In genomic region chr1:24928631-24929090, GRCh38 we compare ENCODE assay signal across 9 cellular contexts. TPM values are rescaled to one million over a fixed set of nuclear protein-coding genes. Genes with fewer than 3 reads are reported as not detected.
DNase-seq lines count a peak whose midpoint lies in the region; ATAC-seq, FAIRE-seq and TF ChIP-seq lines count a peak whose summit lies in the region.
"Had no signal": no experiment of that assay in that cellular context is flagged by ENCODE, and none has a peak within 500 bp of the region (broad histone marks: within the 10 kb centered on the region; RNA-seq: fewer than 3 reads in every experiment).

No MANE protein-coding gene starts in this region.

- peak overlapping the region; percentile 97 for H3K4me3 Mint-ChIP-seq in activated T-cell treated with anti-CD3 and anti-CD28 coated beads, Interleukin-2, amount 50 U/mL, for 4 hours

- no peaks in the 10 kb centered on the region for H3K9me3 Mint-ChIP-seq in activated T-cell treated with anti-CD3 and anti-CD28 coated beads, Interleukin-2, amount 50 U/mL, for 4 hours

- H3K27me3 Mint-ChIP-seq in activated T-cell treated with anti-CD3 and anti-CD28 coated beads, Interleukin-2, amount 50 U/mL, for 4 hours (ENCODE audit: low read depth): no peaks in the 10 kb centered on the region

- H3K79me2 ChIP-seq in HepG2 (ENCODE audit: insufficient read depth, low read length): no peaks in the 10 kb centered on the region

- in situ Hi-C loops in HepG2 (cut with HindIII; ENCODE audit: extremely low pct_ligation_motif_present, low pct_unique_long_range_greater_than_20kb): no loop called here

- H3K4me1 ChIP-seq in HepG2 (ENCODE audit: insufficient read depth, low read length) (peaks cover 13% of the 10 kb centered on the region), urinary bladder (ENCODE audit: insufficient read depth) (no peaks in the 10 kb centered on the region)

- no peak overlapping the region for H3K9ac ChIP-seq in HepG2 (ENCODE audit: insufficient read depth, low read depth, low read length)

- DNase-seq in BJ (ENCODE audit: low read depth) (no peak), HT1080 (ENCODE audit: low read depth) (peak; percentile 22), HepG2 (ENCODE audit: low spot score) (no peak)
- peak; percentile 47 for DNase-seq in activated T-cell treated with anti-CD3 and anti-CD28 coated beads, Interleukin-2, amount 50 U/mL, for 4 hours

- no peak for TF ChIP-seq EP300 in HepG2 (IDR thresholded peaks at IDR 0.05; ENCODE audit: low read depth in 2 of 2, low read length in 2 of 2)
- TF ChIP-seq EP300 in HepG2 (CRISPR knock-in tag; IDR thresholded peaks at IDR 0.05; ENCODE audit: borderline replicate concordance): no peak

- H3K36me3 Mint-ChIP-seq in activated T-cell treated with anti-CD3 and anti-CD28 coated beads, Interleukin-2, amount 50 U/mL, for 4 hours (ENCODE audit: insufficient read depth): peaks cover 37% of the 10 kb centered on the region

- H2AFZ ChIP-seq in HepG2 (ENCODE audit: low read length): no peak overlapping the region

- ATAC-seq in activated T-cell treated with anti-CD3 and anti-CD28 coated beads, Interleukin-2, amount 50 U/mL, for 4 hours: no peak
- ATAC-seq in HepG2: no peak
- no peak for ATAC-seq in GM21447 (IDR thresholded peaks at IDR 0.05; ENCODE audit: unreplicated experiment)
- no peak for ATAC-seq in GM19397 (IDR thresholded peaks at IDR 0.05; ENCODE audit: unreplicated experiment)
- ATAC-seq in GM18907 (IDR thresholded peaks at IDR 0.05; ENCODE audit: unreplicated experiment): no peak

- H3K4me3 ChIP-seq in BJ (ENCODE audit: low read depth, low read length) (peak overlapping the region; percentile 44), HepG2 (replicated peaks in 1 of 3; ENCODE audit: insufficient read depth in 1 of 3, low read depth in 2 of 3, low read length in 3 of 3) (peak overlapping the region in 1 of 3 experiments; percentile 49; a peak in 1 of 6 replicates), urinary bladder (ENCODE audit: low read depth, low read length) (peak overlapping the region; percentile 39)

- no peak for FAIRE-seq in HepG2 (lab: Jason Lieb, UNC)
- FAIRE-seq: endometrium had no signal

- WGBS in HepG2 (ENCODE audit: low lambda C conversion rate): 11% methylated on average over 22 of the region's 24 CpGs
- WGBS in urinary bladder: 4% methylated on average over 24 of the region's 24 CpGs

- no peaks in the 10 kb centered on the region for H3K9me3 ChIP-seq in HepG2 (ENCODE audit: low read length)

- no TSS peak for BruUV-seq in HepG2 (replicated peaks; lab: Mats Ljungman, UMichigan)

- peak overlapping the region; percentile 28; the same call in 1 of the 2 replicates for H3K4me2 ChIP-seq in HepG2 (ENCODE audit: low read depth, low read length)

- H3K27me3 ChIP-seq in BJ (ENCODE audit: control insufficient read depth, insufficient read depth, low read length): peaks cover 54% of the 10 kb centered on the region
- peaks cover 28 to 86% of the 10 kb centered on the region in 2 experiments for H3K27me3 ChIP-seq in HepG2 (ENCODE audit: control insufficient read depth in 1 of 2, insufficient read depth in 2 of 2, low read length in 2 of 2)

- CTCF ChIA-PET in BJ (lab: Yijun Ruan, JAX) (interaction anchor here (1.4 to 14.8 kb wide), 3 partner anchors 17 to 276 kb away, joined by 3 to 146 read pairs (median 11); no protein-coding TSS in a partner anchor), HepG2 (lab: Yijun Ruan, JAX; ENCODE audit: low intra/inter-chr PET ratio, low total read pairs) (no interaction called here)

- no peak for TF ChIP-seq POLR2A in HepG2 (IDR thresholded peaks at IDR 0.05; ENCODE audit: insufficient read depth in 1 of 2, low read depth in 2 of 2, low read length in 2 of 2)

- TF ChIP-seq CTCF in BJ (IDR thresholded peaks at IDR 0.05; ENCODE audit: insufficient read depth, low read depth, low read length): no peak
- TF ChIP-seq CTCF in HepG2 (CRISPR knock-in tag; IDR thresholded peaks at IDR 0.05): no peak

- intact Hi-C loops in HepG2 (cut with micrococcal nuclease; ENCODE audit: unreplicated experiment): no loop called here

- H3K27ac ChIP-seq in HepG2 (ENCODE audit: extremely low read length, insufficient read depth, low read length): no peak overlapping the region
- no peak overlapping the region for H3K27ac ChIP-seq in urinary bladder (ENCODE audit: low read depth)

- no peaks in the 10 kb centered on the region for H3K36me3 ChIP-seq in BJ (ENCODE audit: control insufficient read depth, insufficient read depth, low read length)
- H3K36me3 ChIP-seq in HepG2 (replicated peaks in 1 of 2; ENCODE audit: control insufficient read depth in 1 of 2, insufficient read depth in 2 of 2, low read length in 2 of 2): no peaks in the 10 kb centered on the region
- no peaks in the 10 kb centered on the region for H3K36me3 ChIP-seq in urinary bladder (ENCODE audit: insufficient read depth)

- POLR2A ChIA-PET in BJ (lab: Charles Lee) (no interaction called here), HepG2 (lab: Yijun Ruan, JAX) (no interaction called here)

- no peaks in the 10 kb centered on the region for H4K20me1 ChIP-seq in HepG2 (ENCODE audit: insufficient read depth, low read length)

- TF ChIP-seq RAD21 in HepG2 (CRISPR knock-in tag; IDR thresholded peaks at IDR 0.05): no peak

- peaks cover 58% of the 10 kb centered on the region for H3K4me1 Mint-ChIP-seq in activated T-cell treated with anti-CD3 and anti-CD28 coated beads, Interleukin-2, amount 50 U/mL, for 4 hours (ENCODE audit: low read depth)

TF ChIP-seq in HepG2, 621 proteins besides CTCF, POLR2A, EP300 and RAD21:
- TF ChIP-seq MAFK (conservative IDR thresholded peaks at IDR 0.05 in 1 of 2, IDR thresholded peaks at IDR 0.05 in 1 of 2; ENCODE audit: low read length in 2 of 2): no peak
- 0 out of 2 replicates have a peak, but pooled peaks have one; percentile 13 for TF ChIP-seq CBX2 (IDR thresholded peaks at IDR 0.05; ENCODE audit: low read depth, low read length)
- no peak for TF ChIP-seq CBX2 (CRISPR knock-in tag; IDR thresholded peaks at IDR 0.05; ENCODE audit: low read depth)

RNA-seq across cellular contexts. Expression of gene RUNX3, which starts 1.4 kb away (rescaled TPM):
- polyA plus RNA-seq in BJ (2011; rRNA removed) (0.23 and 0.54 TPM in 2 replicates), HepG2 (2011; rRNA removed) (0.17 and 0.22 TPM in 2 replicates), urinary bladder (2.5 TPM)
- polyA minus RNA-seq in BJ (2011; rRNA and poly(A)+ RNA removed): 0.41 and 0.57 TPM in 2 replicates
- total RNA-seq in HT1080 (2014; rRNA removed; shearing (Covaris generic)): 3.2 and 5.5 TPM in 2 replicates
- polyA plus RNA-seq in HT1080 (2015; cell fraction: cytosol; rRNA removed): 17.1 and 19.5 TPM in 2 replicates
- polyA plus RNA-seq in HT1080 (2015; cell fraction: nucleus; rRNA removed): 10.6 and 14.8 TPM in 2 replicates
- total RNA-seq in activated T-cell treated with anti-CD3 and anti-CD28 coated beads, Interleukin-2, amount 50 U/mL, for 4 hours: 100 to 1,000 TPM; 236 to 264 (median 258) TPM
- total RNA-seq in HepG2 (2016; rRNA removed; fragmentation: Illumina TruSeq; extraction: Trizol) (0.04 TPM in 1 of 2 replicates, not detected in the other), urinary bladder (0.37 TPM)
- total RNA-seq in HepG2 (2016; cell fraction: cytosol; rRNA removed; fragmentation: Illumina TruSeq; extraction: Trizol; ENCODE audit: low read depth): not detected in 2 replicates
- total RNA-seq in HepG2 (2016; cell fraction: insoluble cytoplasmic fraction; rRNA removed; fragmentation: Illumina TruSeq; extraction: Trizol): 0.04 and 0.06 TPM in 2 replicates
- 0.07 TPM in 1 of 2 replicates, not detected in the other for total RNA-seq in HepG2 (2016; cell fraction: membrane; rRNA removed; fragmentation: Illumina TruSeq; extraction: Trizol)
- not detected in 2 replicates for total RNA-seq in HepG2 (2016; cell fraction: nucleus; rRNA removed; fragmentation: Illumina TruSeq; extraction: Trizol)
- polyA plus RNA-seq in HepG2 (2011; cell fraction: cytosol; rRNA removed): 0.12 and 0.21 TPM in 2 replicates
- polyA plus RNA-seq in HepG2 (2011; cell fraction: nucleus; rRNA removed): 0.26 and 0.35 TPM in 2 replicates
- 0.67 and 0.68 TPM in 2 replicates for polyA plus RNA-seq in HepG2 (2012)
- 0.07 TPM in 1 of 2 replicates, not detected in the other for polyA plus RNA-seq in HepG2 (2016; cell fraction: cytosol; fragmentation: Illumina TruSeq; extraction: Trizol; ENCODE audit: low read depth)
- polyA plus RNA-seq in HepG2 (2016; cell fraction: insoluble cytoplasmic fraction; fragmentation: Illumina TruSeq; extraction: Trizol; ENCODE audit: low read depth): 0.05 and 0.15 TPM in 2 replicates
- 0.09 and 0.14 TPM in 2 replicates for polyA plus RNA-seq in HepG2 (2016; cell fraction: membrane; fragmentation: Illumina TruSeq; extraction: Trizol; ENCODE audit: low read depth)
- polyA plus RNA-seq in HepG2 (2016; cell fraction: nucleus; fragmentation: Illumina TruSeq; extraction: Trizol; ENCODE audit: insufficient read depth, low read depth): 0.19 TPM in 1 of 2 replicates, not detected in the other
- 0.74 TPM in 1 of 2 replicates, not detected in the other for polyA minus RNA-seq in HepG2 (2011; rRNA and poly(A)+ RNA removed; ENCODE audit: low replicate concordance)
- polyA minus RNA-seq in HepG2 (2011; cell fraction: cytosol; rRNA and poly(A)+ RNA removed): 0.18 and 0.89 TPM in 2 replicates
- polyA minus RNA-seq in HepG2 (2011; cell fraction: nucleus; rRNA and poly(A)+ RNA removed): 0.12 TPM in 1 of 2 replicates, not detected in the other

Comparison
In these comparisons a context has a peak if more than half of its experiments do, and no peak if none do; other contexts are left out.
1. DNase-seq: peak in HT1080 (single experiment) and activated T-cell treated with anti-CD3 and anti-CD28 coated beads, Interleukin-2, amount 50 U/mL, for 4 hours (single experiment); none in BJ (single experiment) and HepG2 (single experiment).
2. RNA of gene RUNX3, which starts 1.4 kb away (total RNA-seq): 236 to 264 TPM in activated T-cell treated with anti-CD3 and anti-CD28 coated beads, Interleukin-2, amount 50 U/mL, for 4 hours; 3.2 to 5.5 TPM in HT1080, 0.37 TPM in urinary bladder (single experiment) and 0.04 to 0.07 TPM in HepG2; every median in the first group is over 10 times any median in the second.